1 cellular context compared by ENCODE assay signal in the genomic region with DNA sequence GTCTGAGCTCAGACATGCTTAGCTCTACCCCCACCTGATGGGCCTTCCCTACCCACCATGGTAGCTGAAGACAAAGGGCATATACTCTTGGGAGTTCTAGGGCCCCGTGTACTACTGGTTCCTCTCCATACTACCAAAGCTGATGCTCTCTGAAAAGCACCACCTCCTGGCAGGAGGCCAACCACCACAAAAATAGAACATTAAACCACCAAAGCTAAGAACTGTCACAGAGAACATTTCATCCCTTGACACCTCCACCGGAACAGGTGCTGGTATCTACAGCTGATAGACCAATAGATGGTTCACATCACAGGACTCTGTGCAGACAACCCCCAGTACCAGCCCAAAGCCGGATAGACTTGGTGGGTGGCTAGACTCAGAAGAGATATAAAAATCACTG.
TF ChIP-seq lines count a peak whose summit lies in the region.

No MANE protein-coding gene starts in this region.

TF ChIP-seq in GM12878, 131 proteins besides CTCF, POLR2A, EP300 and RAD21 (continued from another document):
- TF ChIP-seq MEF2A (IDR thresholded peaks at IDR 0.05; ENCODE audit: insufficient read depth, low read depth, low read length), result 0 out of 2 replicates have a peak, but pooled peaks have one; percentile 36
